Comparison of ENCODE assay signal across 1 cellular context in genomic region chr2:45011621-45012602, GRCh38.
TF ChIP-seq lines count a peak whose summit lies in the region.

No MANE protein-coding gene starts in this region.

TF ChIP-seq in SK-N-SH treated with all-trans-retinoic acid at 6 μM for 48 hours, 23 proteins besides CTCF, POLR2A, EP300 and RAD21 (continued from another document):
- TF ChIP-seq CREB5 (CRISPR knock-in tag; IDR thresholded peaks at IDR 0.05; ENCODE audit: low read depth) (no peak), ZNF565 (CRISPR knock-in tag; conservative IDR thresholded peaks at IDR 0.05; ENCODE audit: low read depth) (no peak), PATZ1 (CRISPR knock-in tag; IDR thresholded peaks at IDR 0.05; ENCODE audit: borderline replicate concordance) (no peak)
